In genomic region chr2:111167238-111168162, GRCh38 we compare ENCODE assay signal across 13 cellular contexts. TPM values are rescaled to one million over a fixed set of nuclear protein-coding genes. Genes with fewer than 3 reads are reported as not detected.
A peak's percentile ranks its signal among the peaks of the same experiment; 100 is the strongest.
DNase-seq lines count a peak whose midpoint lies in the region; ATAC-seq and TF ChIP-seq lines count a peak whose summit lies in the region.
"Had no signal": no experiment of that assay in that cellular context is flagged by ENCODE, and none has a peak within 500 bp of the region (broad histone marks: within the 10 kb centered on the region; RNA-seq: fewer than 3 reads in every experiment).

No MANE protein-coding gene starts in this region.

- peaks cover 10% of the 10 kb centered on the region for H3K27me3 Mint-ChIP-seq in GM23338 (ENCODE audit: insufficient read depth, low read depth, poor library complexity)

- H3K4me3 Mint-ChIP-seq in GM23338: no peak overlapping the region

- peaks cover 19% of the 10 kb centered on the region; the same call in 2 of the 3 replicates for H3K36me3 Mint-ChIP-seq in GM23338 (ENCODE audit: low read depth)

- H3K4me2 ChIP-seq in GM23338: no peak overlapping the region

- no peaks in the 10 kb centered on the region for H3K79me2 ChIP-seq in GM23338 (replicated peaks; ENCODE audit: insufficient read depth)

- DNase-seq in GM12865 (ENCODE audit: low read depth) (peak; percentile 55), GM23338 (ENCODE audit: low spot score) (no peak), Panc1 (ENCODE audit: low read depth, low spot score) (no peak), myocyte (ENCODE audit: low read depth) (peak; percentile 73), NCI-H2227 (lab: John Stamatoyannopoulos, UW; ENCODE audit: unreplicated experiment) (no peak)
- no peak for DNase-seq in activated naive CD4-positive, alpha-beta T cell treated with Interleukin-2 at 50 U/mL for 16 hours
- DNase-seq in activated CD4-positive, alpha-beta T cell treated with anti-CD3 and anti-CD28 coated beads for 48 hours: no peak
- DNase-seq: NCI-H2029, substantia nigra had no signal

- H3K9me3 Mint-ChIP-seq in GM23338: no peaks in the 10 kb centered on the region

- no peaks in the 10 kb centered on the region for H3F3A ChIP-seq in GM23338 (replicated peaks; ENCODE audit: low read depth)

- no peak overlapping the region for H3K4me3 ChIP-seq in GM12865 (ENCODE audit: low read depth, low read length)
- no peak overlapping the region for H3K4me3 ChIP-seq in GM23338
- H3K4me3 ChIP-seq in Panc1 (ENCODE audit: low read depth in 2 of 2, low read length in 2 of 2): no peak overlapping the region
- H3K4me3 ChIP-seq: BLaER1 treated with 17β-estradiol and CSF1 and Interleukin-3, amounts not matched to agents 10 nM and 100 nM; heart right ventricle; psoas muscle had no signal

- H3K9me2 ChIP-seq in GM23338 (ENCODE audit: insufficient read depth): no peaks in the 10 kb centered on the region

- H3K9me3 ChIP-seq in Panc1 (ENCODE audit: control insufficient read depth, insufficient read depth, low read depth, low read length): no peaks in the 10 kb centered on the region
- H3K9me3 ChIP-seq: BLaER1 treated with 17β-estradiol and CSF1 and Interleukin-3, amounts not matched to agents 10 nM and 100 nM; heart right ventricle; psoas muscle had no signal

- ATAC-seq in GM23338 (no peak), Panc1 (no peak), HG02840 (IDR thresholded peaks at IDR 0.05; ENCODE audit: low FRiP score, unreplicated experiment) (no peak)

- H3K27me3 ChIP-seq in GM23338 (ENCODE audit: insufficient read depth) (no peaks in the 10 kb centered on the region), Panc1 (ENCODE audit: control insufficient read depth, insufficient read depth, low read length) (no peaks in the 10 kb centered on the region)
- H3K27me3 ChIP-seq: BLaER1 treated with 17β-estradiol and CSF1 and Interleukin-3, amounts not matched to agents 10 nM and 100 nM; heart right ventricle had no signal

- H2AFZ ChIP-seq in GM23338: no peak overlapping the region

- CTCF ChIA-PET in Panc1 (lab: Charles Lee): no interaction called here

- no peak overlapping the region; the same call in 1 of the 2 replicates for H3K27ac Mint-ChIP-seq in GM23338

- H3K27ac ChIP-seq in GM23338 (ENCODE audit: low read depth): peak overlapping the region; percentile 26; the same call in 1 of the 2 replicates
- no peak overlapping the region for H3K27ac ChIP-seq in Panc1 (ENCODE audit: low read length)
- H3K27ac ChIP-seq: BLaER1 treated with 17β-estradiol and CSF1 and Interleukin-3, amounts not matched to agents 10 nM and 100 nM; heart right ventricle; psoas muscle had no signal

- BruUV-seq in Panc1 (replicated peaks; lab: Mats Ljungman, UMichigan): TSS peak; percentile 39

- intact Hi-C loops in Panc1 (cut with micrococcal nuclease; ENCODE audit: unreplicated experiment): no loop called here

- TF ChIP-seq CTCF in GM12865 (IDR thresholded peaks at IDR 0.05; ENCODE audit: insufficient read depth, low read depth, low read length, missing control alignments) (no peak), GM23338 (conservative IDR thresholded peaks at IDR 0.05; ENCODE audit: low read depth in 2 of 2) (no peak), Panc1 (IDR thresholded peaks at IDR 0.05) (no peak)

- in situ Hi-C loops in Panc1 (cut with HindIII; ENCODE audit: low pct_unique_long_range_greater_than_20kb, low sequenced_read_pairs): no loop called here

- peaks cover 47% of the 10 kb centered on the region for H3K4me1 Mint-ChIP-seq in GM23338

- peaks cover 25% of the 10 kb centered on the region for H3K4me1 ChIP-seq in GM23338 (ENCODE audit: insufficient read depth)
- H3K4me1 ChIP-seq in Panc1 (ENCODE audit: control insufficient read depth, insufficient read depth, low read length): peaks cover 19% of the 10 kb centered on the region

- no peaks in the 10 kb centered on the region for H4K20me1 ChIP-seq in GM23338 (replicated peaks; ENCODE audit: insufficient read depth)

- POLR2A ChIA-PET in Panc1 (lab: Charles Lee): no interaction called here

- 0 out of 2 replicates have a peak, but pooled peaks cover 6% of the 10 kb centered on the region for H3K36me3 ChIP-seq in GM23338 (ENCODE audit: insufficient read depth)
- peaks cover 5% of the 10 kb centered on the region for H3K36me3 ChIP-seq in Panc1 (ENCODE audit: control insufficient read depth, insufficient read depth, low read length)

TF ChIP-seq in GM23338, 12 proteins besides CTCF, POLR2A, EP300 and RAD21 (continues in another document):
- TF ChIP-seq EZH2phosphoT487 (IDR thresholded peaks at IDR 0.05; ENCODE audit: unreplicated experiment) (no peak), JUNB (IDR thresholded peaks at IDR 0.05; ENCODE audit: unreplicated experiment) (no peak), POLR2AphosphoS5 (IDR thresholded peaks at IDR 0.05; ENCODE audit: low read depth) (no peak), ZNF331 (CRISPR knock-in tag; IDR thresholded peaks at IDR 0.05; ENCODE audit: low read depth) (no peak), CREB1 (CRISPR knock-in tag; IDR thresholded peaks at IDR 0.05; ENCODE audit: low read depth) (no peak), EZH2 (IDR thresholded peaks at IDR 0.05; ENCODE audit: low read depth, unreplicated experiment) (no peak), STAT1 (IDR thresholded peaks at IDR 0.05; ENCODE audit: unreplicated experiment) (no peak), REST (IDR thresholded peaks at IDR 0.05; ENCODE audit: unreplicated experiment) (no peak), NANOG (IDR thresholded peaks at IDR 0.05; ENCODE audit: borderline replicate concordance) (no peak), ETS1 (IDR thresholded peaks at IDR 0.05) (no peak), ZNF114 (CRISPR knock-in tag; IDR thresholded peaks at IDR 0.05) (no peak)

RNA-seq across cellular contexts. Expression of gene BCL2L11, which starts 46.8 kb away (rescaled TPM):
- 21.0 and 22.5 TPM in 2 replicates for total RNA-seq in GM23338 (2014; rRNA removed; shearing (Covaris generic))
- polyA plus RNA-seq in GM23338 (2016; fragmentation: Nextera tagmentation; extraction: Ambion mirVana): 10.6 and 11.0 TPM in 2 replicates
- 43.8 TPM for total RNA-seq in Panc1 (2021; ENCODE audit: unreplicated experiment)
- 26.5 TPM for polyA plus RNA-seq in Panc1 (2012; ENCODE audit: insufficient read length)
- 23.5 and 36.2 TPM in 2 replicates for total RNA-seq in myocyte
- 23.2 TPM for polyA plus RNA-seq in myocyte (2012)

Comparison
In these comparisons a context has a peak if more than half of its experiments do, and no peak if none do; other contexts are left out.
1. DNase-seq: peak in GM12865 (single experiment) and myocyte (single experiment); none in GM23338 (single experiment), Panc1 (single experiment), activated naive CD4-positive, alpha-beta T cell treated with Interleukin-2 at 50 U/mL for 16 hours (single experiment), activated CD4-positive, alpha-beta T cell treated with anti-CD3 and anti-CD28 coated beads for 48 hours (single experiment) and NCI-H2227 (single experiment).